Comparison of ENCODE assay signal across 1 cellular context in genomic region chr11:107927559-107927958, GRCh38.
TF ChIP-seq lines count a peak whose summit lies in the region.

No MANE protein-coding gene starts in this region.

TF ChIP-seq in H1, 55 proteins besides CTCF, POLR2A, EP300 and RAD21 (continued from another document):
- TF ChIP-seq E2F6 (IDR thresholded peaks at IDR 0.05) (no peak), POLR2AphosphoS5 (IDR thresholded peaks at IDR 0.05; ENCODE audit: low read depth, low read length) (no peak), RXRA (IDR thresholded peaks at IDR 0.05; ENCODE audit: insufficient read depth, low read depth, low read length) (no peak)
